12 cellular contexts compared by ENCODE assay signal in genomic region chr3:46338840-46339239, GRCh38. TPM values are rescaled to one million over a fixed set of nuclear protein-coding genes. Genes with fewer than 3 reads are reported as not detected.
"Had no signal": no experiment of that assay in that cellular context is flagged by ENCODE, and none has a peak within 500 bp of the region (broad histone marks: within the 10 kb centered on the region; RNA-seq: fewer than 3 reads in every experiment).

No MANE protein-coding gene starts in this region.

- H3K4me3 Mint-ChIP-seq: IgD-negative memory B cell had no signal

- H3K4me2 ChIP-seq: KMS-11 had no signal

- H3K27ac Mint-ChIP-seq: IgD-negative memory B cell had no signal

- ATAC-seq: HepG2 had no signal

- FAIRE-seq: HepG2, HTR-8/SVneo had no signal

- H3K9ac ChIP-seq: KMS-11 had no signal

- H3K27me3 Mint-ChIP-seq: IgD-negative memory B cell had no signal

- H3K27ac ChIP-seq: HL-60, KMS-11 had no signal

- DNase-seq: IMR-90, Karpas-422, Kasumi-1, KBM-7, KG1 had no signal

RNA-seq across cellular contexts. Expression of gene CCR2, which starts 15.1 kb away (rescaled TPM):
- total RNA-seq: HepG2, HT-29, HT1080, IMR-90 had no signal
- polyA plus RNA-seq: HepG2, IMR-90 had no signal

RNA-seq across cellular contexts. Expression of gene CCR5, which starts 31.9 kb away (rescaled TPM):
- total RNA-seq: HepG2, HT-29, HT1080, IMR-90 had no signal
- polyA plus RNA-seq: HepG2, IgD-negative memory B cell, IMR-90 had no signal
